In genomic region chr6:28213213-28213523, GRCh38 we compare ENCODE assay signal across 1 cellular context.
TF ChIP-seq lines count a peak whose summit lies in the region.

No MANE protein-coding gene starts in this region.

TF ChIP-seq in GM12878, 131 proteins besides CTCF, POLR2A, EP300 and RAD21:
- TF ChIP-seq NR2F1 (conservative IDR thresholded peaks at IDR 0.05), result no peak
- TF ChIP-seq GATAD2B (conservative IDR thresholded peaks at IDR 0.05; ENCODE audit: low read depth), result no peak
- TF ChIP-seq CEBPB (IDR thresholded peaks at IDR 0.05; ENCODE audit: borderline replicate concordance in 1 of 2, low read depth in 2 of 2, low read length in 2 of 2), result peak in 1 of 2 experiments; percentile 44; a peak in 1 of 4 replicates
- TF ChIP-seq PML (IDR thresholded peaks at IDR 0.05; ENCODE audit: low read length), result 0 out of 2 replicates have a peak, but pooled peaks have one; percentile 14
TF ChIP-seq in GM12878: peak in this region for 2.
